In the genomic region with DNA sequence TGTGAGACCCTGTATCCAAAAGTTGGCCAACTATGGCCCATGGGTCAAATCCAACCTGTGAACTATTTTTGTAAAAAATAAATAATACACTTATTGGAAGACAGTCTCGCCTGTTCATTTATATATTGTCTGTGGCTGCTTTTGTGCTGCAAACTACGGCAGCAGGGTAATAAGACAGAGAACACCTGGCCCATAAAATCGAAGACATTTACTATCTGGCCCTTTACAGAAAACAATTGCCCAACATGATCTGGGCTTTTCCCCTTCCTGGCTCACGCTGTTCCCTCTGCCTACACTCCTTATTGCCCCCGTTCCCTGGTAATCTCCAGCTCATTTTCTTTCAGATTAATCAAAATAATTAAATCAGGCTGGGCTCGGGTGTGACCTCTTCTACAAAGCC, we compare ENCODE assay signal across 18 cellular contexts. TPM values are rescaled to one million over a fixed set of nuclear protein-coding genes. Genes with fewer than 3 reads are reported as not detected.
DNase-seq lines count a peak whose midpoint lies in the region; ATAC-seq and TF ChIP-seq lines count a peak whose summit lies in the region.
"Had no signal": no experiment of that assay in that cellular context is flagged by ENCODE, and none has a peak within 500 bp of the region (broad histone marks: within the 10 kb centered on the region; RNA-seq: fewer than 3 reads in every experiment).

No MANE protein-coding gene starts in this region.

- ATAC-seq in WTC11: no peak
- no peak for ATAC-seq in naive thymus-derived CD4-positive, alpha-beta T cell
- no peak for ATAC-seq in HG02798 (IDR thresholded peaks at IDR 0.05; ENCODE audit: poor library complexity, unreplicated experiment)
- ATAC-seq: HepG2 had no signal

- no peak for TF ChIP-seq CTCF in WTC11 (IDR thresholded peaks at IDR 0.05)

- peaks cover 4% of the 10 kb centered on the region for H3K36me3 Mint-ChIP-seq in activated CD4-positive, alpha-beta T cell treated with anti-CD3 and anti-CD28 coated beads, Interleukin-2, amount 10 ng/mL, durations not matched to agents 7 days and 5 days (ENCODE audit: low read depth)
- H3K36me3 Mint-ChIP-seq in WTC11: no peaks in the 10 kb centered on the region
- H3K36me3 Mint-ChIP-seq in naive thymus-derived CD4-positive, alpha-beta T cell: peaks cover 0 to 7% (median 0%) of the 10 kb centered on the region in 5 donors
- H3K36me3 Mint-ChIP-seq: CD4-positive, alpha-beta memory T cell had no signal

- no peak overlapping the region for H3K4me3 ChIP-seq in naive thymus-derived CD4-positive, alpha-beta T cell (ENCODE audit: low read length)
- H3K4me3 ChIP-seq: HAP-1 had no signal

- H3K27me3 ChIP-seq in naive thymus-derived CD4-positive, alpha-beta T cell (ENCODE audit: control insufficient read depth in 2 of 2, insufficient read depth in 2 of 2, low read length in 2 of 2): no peaks in the 10 kb centered on the region

- peaks cover 56% of the 10 kb centered on the region for H3K4me1 Mint-ChIP-seq in activated CD4-positive, alpha-beta T cell treated with anti-CD3 and anti-CD28 coated beads, Interleukin-2, amount 10 ng/mL, durations not matched to agents 7 days and 5 days
- H3K4me1 Mint-ChIP-seq in WTC11: peaks cover 40% of the 10 kb centered on the region
- H3K4me1 Mint-ChIP-seq in naive thymus-derived CD4-positive, alpha-beta T cell: peaks cover 40 to 92% (median 80%) of the 10 kb centered on the region in 7 donors

- POLR2A ChIA-PET in activated CD4-positive, alpha-beta T cell treated with anti-CD3 and anti-CD28 coated beads, Interleukin-2, amount 10 ng/mL, durations not matched to agents 7 days and 5 days (lab: Charles Lee): no interaction called here
- POLR2A ChIA-PET in WTC11 (lab: Charles Lee): interaction anchor here (0.6 kb wide), 1 partner anchor 11 kb away, joined by 3 read pairs; no protein-coding TSS in a partner anchor
- POLR2A ChIA-PET in naive thymus-derived CD4-positive, alpha-beta T cell (lab: Charles Lee): interaction anchor here (1.7 kb wide), 1 partner anchor 12 kb away, joined by 5 read pairs; no protein-coding TSS in a partner anchor

- in situ Hi-C loops in ACHN (cut with HindIII; ENCODE audit: low pct_ligation_motif_present, low pct_unique_long_range_greater_than_20kb, low sequenced_read_pairs): no loop called here

- H3K27ac Mint-ChIP-seq in activated CD4-positive, alpha-beta T cell treated with anti-CD3 and anti-CD28 coated beads, Interleukin-2, amount 10 ng/mL, durations not matched to agents 7 days and 5 days: no peak overlapping the region
- H3K27ac Mint-ChIP-seq in WTC11: 0 out of 2 replicates have a peak overlapping the region, but pooled peaks have one; percentile 21
- peak overlapping the region in 6 of 9 donors; percentile 0 to 96 (median 38) for H3K27ac Mint-ChIP-seq in naive thymus-derived CD4-positive, alpha-beta T cell
- H3K27ac Mint-ChIP-seq: B cell had no signal

- H3K9me3 ChIP-seq in naive thymus-derived CD4-positive, alpha-beta T cell (ENCODE audit: control insufficient read depth in 2 of 3, low read length in 3 of 3): no peaks in the 10 kb centered on the region
- H3K9me3 ChIP-seq: HAP-1 had no signal

- H3K9me3 Mint-ChIP-seq in activated CD4-positive, alpha-beta T cell treated with anti-CD3 and anti-CD28 coated beads, Interleukin-2, amount 10 ng/mL, durations not matched to agents 7 days and 5 days: no peaks in the 10 kb centered on the region
- no peaks in the 10 kb centered on the region for H3K9me3 Mint-ChIP-seq in WTC11
- H3K9me3 Mint-ChIP-seq in naive thymus-derived CD4-positive, alpha-beta T cell: no peaks in the 10 kb centered on the region
- H3K9me3 Mint-ChIP-seq: CD4-positive, alpha-beta memory T cell had no signal

- no peak overlapping the region for H3K4me3 Mint-ChIP-seq in activated CD4-positive, alpha-beta T cell treated with anti-CD3 and anti-CD28 coated beads, Interleukin-2, amount 10 ng/mL, durations not matched to agents 7 days and 5 days
- no peak overlapping the region for H3K4me3 Mint-ChIP-seq in WTC11
- no peak overlapping the region for H3K4me3 Mint-ChIP-seq in naive thymus-derived CD4-positive, alpha-beta T cell
- H3K4me3 Mint-ChIP-seq: B cell; CD4-positive, alpha-beta memory T cell had no signal

- CTCF ChIA-PET in activated CD4-positive, alpha-beta T cell treated with anti-CD3 and anti-CD28 coated beads, Interleukin-2, amount 10 ng/mL, durations not matched to agents 7 days and 5 days (lab: Charles Lee): interaction anchor here (2.0 kb wide), 1 partner anchor 21 kb away, joined by 8 read pairs; a partner anchor contains a TSS
- CTCF ChIA-PET in WTC11 (lab: Charles Lee): no interaction called here
- CTCF ChIA-PET in naive thymus-derived CD4-positive, alpha-beta T cell (lab: Charles Lee): no interaction called here

- no peak overlapping the region for H3K27ac ChIP-seq in naive thymus-derived CD4-positive, alpha-beta T cell (ENCODE audit: low read depth, low read length)

- peaks cover 36 to 62% of the 10 kb centered on the region in 2 donors for H3K4me1 ChIP-seq in naive thymus-derived CD4-positive, alpha-beta T cell (ENCODE audit: control insufficient read depth in 2 of 2, insufficient read depth in 2 of 2, low read length in 2 of 2)

- peaks cover 2% of the 10 kb centered on the region for H3K27me3 Mint-ChIP-seq in activated CD4-positive, alpha-beta T cell treated with anti-CD3 and anti-CD28 coated beads, Interleukin-2, amount 10 ng/mL, durations not matched to agents 7 days and 5 days
- peaks cover 6% of the 10 kb centered on the region for H3K27me3 Mint-ChIP-seq in WTC11 (ENCODE audit: low read depth)
- H3K27me3 Mint-ChIP-seq in naive thymus-derived CD4-positive, alpha-beta T cell: no peaks in the 10 kb centered on the region
- H3K27me3 Mint-ChIP-seq: CD4-positive, alpha-beta memory T cell had no signal

- intact Hi-C loops in naive thymus-derived CD4-positive, alpha-beta T cell (cut with micrococcal nuclease): no loop called here

- peak; percentile 0 for DNase-seq in activated CD4-positive, alpha-beta T cell treated with anti-CD3 and anti-CD28 coated beads for 1 hour
- no peak for DNase-seq in activated CD4-positive, alpha-beta T cell treated with anti-CD3 and anti-CD28 coated beads, Interleukin-2, amount 10 ng/mL, durations not matched to agents 7 days and 5 days
- DNase-seq in WTC11 (ENCODE audit: low spot score): no peak
- DNase-seq in naive thymus-derived CD4-positive, alpha-beta T cell: no peak
- DNase-seq in ACHN: no peak
- no peak for DNase-seq in activated CD8-positive, alpha-beta memory T cell treated with anti-CD3 and anti-CD28 coated beads for 24 hours
- DNase-seq: C1 segment of cervical spinal cord; CD4-positive, alpha-beta memory T cell; COR-L47; DMS153; DMS79 treated with DMSO at 0.1 percent for 48 hours; EL; GOT3 had no signal

- H3K36me3 ChIP-seq in naive thymus-derived CD4-positive, alpha-beta T cell (ENCODE audit: control insufficient read depth in 2 of 3, insufficient read depth in 3 of 3, low read length in 3 of 3): no peaks in the 10 kb centered on the region
- H3K36me3 ChIP-seq: HAP-1 had no signal

TF ChIP-seq in WTC11, 78 proteins besides CTCF, POLR2A, EP300 and RAD21:
- TF ChIP-seq, protein P1, sequence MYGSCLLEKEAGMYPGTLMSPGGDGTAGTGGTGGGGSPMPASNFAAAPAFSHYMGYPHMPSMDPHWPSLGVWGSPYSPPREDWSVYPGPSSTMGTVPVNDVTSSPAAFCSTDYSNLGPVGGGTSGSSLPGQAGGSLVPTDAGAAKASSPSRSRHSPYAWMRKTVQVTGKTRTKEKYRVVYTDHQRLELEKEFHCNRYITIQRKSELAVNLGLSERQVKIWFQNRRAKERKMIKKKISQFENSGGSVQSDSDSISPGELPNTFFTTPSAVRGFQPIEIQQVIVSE (CRISPR knock-in tag; IDR thresholded peaks at IDR 0.05; ENCODE audit: borderline replicate concordance): no peak

RNA-seq across cellular contexts. Expression of a gene that starts 5.6 kb away (rescaled TPM):
- total RNA-seq in activated CD4-positive, alpha-beta T cell treated with anti-CD3 and anti-CD28 coated beads, Interleukin-2, amount 10 ng/mL, durations not matched to agents 7 days and 5 days: under 1 TPM in 1 of 2 experiments, not detected in 1; 0.29 TPM
- 0.25 to 0.66 TPM (median 0.55 TPM) in 3 replicates for total RNA-seq in WTC11 (2021)
- under 1 TPM in 1 of 5 experiments, not detected in 4; 0.51 TPM for total RNA-seq in naive thymus-derived CD4-positive, alpha-beta T cell
- not detected for polyA plus RNA-seq in naive thymus-derived CD4-positive, alpha-beta T cell
- total RNA-seq: B cell; CD4-positive, alpha-beta memory T cell; HepG2 had no signal

RNA-seq across cellular contexts. Expression of a gene that starts 20.9 kb away (rescaled TPM):
- total RNA-seq in activated CD4-positive, alpha-beta T cell treated with anti-CD3 and anti-CD28 coated beads, Interleukin-2, amount 10 ng/mL, durations not matched to agents 7 days and 5 days: 100 to 1,000 TPM; 136 to 137 TPM
- total RNA-seq in WTC11 (2021): 1.1 to 2.9 TPM (median 1.4 TPM) in 3 replicates
- 100 to 1,000 TPM in 4 of 5 experiments, 10 to 100 TPM in 1; 96.2 to 170 (median 122) TPM for total RNA-seq in naive thymus-derived CD4-positive, alpha-beta T cell
- 100 to 1,000 TPM; 430 to 468 TPM for polyA plus RNA-seq in naive thymus-derived CD4-positive, alpha-beta T cell

RNA-seq across cellular contexts. Expression of a gene that starts 51.7 kb away (rescaled TPM):
- total RNA-seq in activated CD4-positive, alpha-beta T cell treated with anti-CD3 and anti-CD28 coated beads, Interleukin-2, amount 10 ng/mL, durations not matched to agents 7 days and 5 days: not detected
- 1.1 to 1.4 TPM (median 1.4 TPM) in 3 replicates for total RNA-seq in WTC11 (2021)
- 1 to 10 TPM in 1 of 5 experiments, not detected in 4; 1.3 TPM for total RNA-seq in naive thymus-derived CD4-positive, alpha-beta T cell
- not detected for polyA plus RNA-seq in naive thymus-derived CD4-positive, alpha-beta T cell
- total RNA-seq: A172; B cell; CD4-positive, alpha-beta memory T cell; HepG2 had no signal
- polyA plus RNA-seq: CD4-positive, alpha-beta memory T cell; HepG2 had no signal

RNA-seq across cellular contexts. Expression of a gene that starts 56.7 kb away (rescaled TPM):
- 1 to 10 TPM; 1.3 to 1.9 TPM for total RNA-seq in activated CD4-positive, alpha-beta T cell treated with anti-CD3 and anti-CD28 coated beads, Interleukin-2, amount 10 ng/mL, durations not matched to agents 7 days and 5 days
- 143 to 160 TPM (median 146 TPM) in 3 replicates for total RNA-seq in WTC11 (2021)
- total RNA-seq in naive thymus-derived CD4-positive, alpha-beta T cell: 10 to 100 TPM in 1 of 5 experiments, 1 to 10 TPM in 3, under 1 TPM in 1; 0.92 to 10.3 (median 2.0) TPM
- 1 to 10 TPM; 1.9 to 4.8 TPM for polyA plus RNA-seq in naive thymus-derived CD4-positive, alpha-beta T cell

Comparison
In these comparisons a context has a peak if more than half of its experiments do, and no peak if none do; other contexts are left out.
1. RNA of a gene that starts 20.9 kb away (total RNA-seq): 136 to 137 TPM in activated CD4-positive, alpha-beta T cell treated with anti-CD3 and anti-CD28 coated beads, Interleukin-2, amount 10 ng/mL, durations not matched to agents 7 days and 5 days and 96.2 to 170 TPM in naive thymus-derived CD4-positive, alpha-beta T cell; 1.1 to 2.9 TPM in WTC11; every median in the first group is over 10 times any median in the second.